ENCODE assay signal across 1 cellular context in genomic region chr17:81295031-81295677, GRCh38.
TF ChIP-seq lines count a peak whose summit lies in the region.

TSS of gene SLC38A10 (minus strand) at chr17:81295307. CDS start at chr17:81294921, 386 bp downstream.

TF ChIP-seq in HepG2, 621 proteins besides CTCF, POLR2A, EP300 and RAD21 (continued from another document and continues in another):
- no peak; the same call in none of the 2 replicates for TF ChIP-seq UBTF (CRISPR knock-in tag; IDR thresholded peaks at IDR 0.05)
- no peak for TF ChIP-seq SETDB1 (CRISPR knock-in tag; IDR thresholded peaks at IDR 0.05; ENCODE audit: borderline replicate concordance)
- TF ChIP-seq PITX1 (CRISPR knock-in tag; IDR thresholded peaks at IDR 0.05): peak; percentile 65; the same call in 1 of the 2 replicates
- peak; percentile 90 for TF ChIP-seq ZNF574 (CRISPR knock-in tag; IDR thresholded peaks at IDR 0.05)
- TF ChIP-seq ZNF441 (CRISPR knock-in tag; IDR thresholded peaks at IDR 0.05; ENCODE audit: borderline replicate concordance): no peak
- peak; percentile 79 for TF ChIP-seq SRY (CRISPR knock-in tag; IDR thresholded peaks at IDR 0.05)
- TF ChIP-seq PATZ1 (CRISPR knock-in tag; IDR thresholded peaks at IDR 0.05): 0 out of 2 replicates have a peak, but pooled peaks have one; percentile 43
- no peak for TF ChIP-seq ZNF598 (CRISPR knock-in tag; IDR thresholded peaks at IDR 0.05; ENCODE audit: borderline replicate concordance)
- TF ChIP-seq GFI1 (CRISPR knock-in tag; IDR thresholded peaks at IDR 0.05; ENCODE audit: borderline replicate concordance): peak; percentile 81
- no peak for TF ChIP-seq JDP2 (CRISPR knock-in tag; IDR thresholded peaks at IDR 0.05; ENCODE audit: borderline replicate concordance)
- TF ChIP-seq MIER3 (CRISPR knock-in tag; IDR thresholded peaks at IDR 0.05; ENCODE audit: borderline replicate concordance): peak; percentile 39; the same call in 1 of the 2 replicates
- TF ChIP-seq NFIC (IDR thresholded peaks at IDR 0.05; ENCODE audit: low read length): no peak
- no peak for TF ChIP-seq ZNF383 (CRISPR knock-in tag; IDR thresholded peaks at IDR 0.05; ENCODE audit: borderline replicate concordance)
- TF ChIP-seq SUZ12 (IDR thresholded peaks at IDR 0.05; ENCODE audit: low read depth, low read length): no peak
- peak; percentile 81 for TF ChIP-seq SALL1 (CRISPR knock-in tag; IDR thresholded peaks at IDR 0.05)
- no peak for TF ChIP-seq ZBTB10 (CRISPR knock-in tag; IDR thresholded peaks at IDR 0.05; ENCODE audit: borderline replicate concordance)
- no peak for TF ChIP-seq ZNF691 (CRISPR knock-in tag; IDR thresholded peaks at IDR 0.05; ENCODE audit: borderline replicate concordance, low read depth)
- TF ChIP-seq FOXJ3 (CRISPR knock-in tag; IDR thresholded peaks at IDR 0.05; ENCODE audit: borderline replicate concordance): no peak
- TF ChIP-seq PTBP1 (IDR thresholded peaks at IDR 0.05; ENCODE audit: low read depth, low read length, poor library complexity, severe bottlenecking): no peak
- TF ChIP-seq BCL3 (CRISPR knock-in tag; IDR thresholded peaks at IDR 0.05): no peak; the same call in 1 of the 2 replicates
- TF ChIP-seq HNRNPUL1 (IDR thresholded peaks at IDR 0.05; ENCODE audit: low read depth, low read length): no peak
- 0 out of 2 replicates have a peak, but pooled peaks have one; percentile 11 for TF ChIP-seq ZNF12 (CRISPR knock-in tag; IDR thresholded peaks at IDR 0.05)
- no peak for TF ChIP-seq EZH2 (conservative IDR thresholded peaks at IDR 0.05; ENCODE audit: low read depth, low read length)
- TF ChIP-seq ATAD3A (CRISPR knock-in tag; IDR thresholded peaks at IDR 0.05): no peak
- TF ChIP-seq ZNF17 (CRISPR knock-in tag; IDR thresholded peaks at IDR 0.05): peak; percentile 91; the same call in 1 of the 2 replicates
- no peak for TF ChIP-seq SATB2 (CRISPR knock-in tag; IDR thresholded peaks at IDR 0.05)
- TF ChIP-seq ZNF232 (CRISPR knock-in tag; IDR thresholded peaks at IDR 0.05; ENCODE audit: borderline replicate concordance): peak; percentile 75; the same call in 1 of the 2 replicates
- TF ChIP-seq NCOA5 (CRISPR knock-in tag; IDR thresholded peaks at IDR 0.05): no peak
- no peak for TF ChIP-seq ZKSCAN1 (IDR thresholded peaks at IDR 0.05; ENCODE audit: low read length)
- peak; percentile 19 for TF ChIP-seq THRA (CRISPR knock-in tag; IDR thresholded peaks at IDR 0.05; ENCODE audit: borderline replicate concordance)
- no peak for TF ChIP-seq FOXM1 (CRISPR knock-in tag; IDR thresholded peaks at IDR 0.05)
- TF ChIP-seq HDAC6 (IDR thresholded peaks at IDR 0.05; ENCODE audit: low read depth, low read length): no peak
- TF ChIP-seq NR2F6 (IDR thresholded peaks at IDR 0.05): peak; percentile 51; the same call in 1 of the 2 replicates
- peak; percentile 54 for TF ChIP-seq NR2F6 (CRISPR knock-in tag; IDR thresholded peaks at IDR 0.05)
- no peak for TF ChIP-seq ZNF816 (CRISPR knock-in tag; IDR thresholded peaks at IDR 0.05; ENCODE audit: borderline replicate concordance)
- no peak for TF ChIP-seq ZNF33A (CRISPR knock-in tag; IDR thresholded peaks at IDR 0.05; ENCODE audit: borderline replicate concordance)
- TF ChIP-seq ARID2 (CRISPR knock-in tag; IDR thresholded peaks at IDR 0.05; ENCODE audit: borderline replicate concordance): peak; percentile 93
- TF ChIP-seq PCBP1 (IDR thresholded peaks at IDR 0.05; ENCODE audit: borderline replicate concordance, low read depth, low read length): 0 out of 2 replicates have a peak, but pooled peaks have one; percentile 23
- no peak for TF ChIP-seq ZNF225 (CRISPR knock-in tag; IDR thresholded peaks at IDR 0.05)
- peak; percentile 61; the same call in 1 of the 2 replicates for TF ChIP-seq ZMAT3 (CRISPR knock-in tag; conservative IDR thresholded peaks at IDR 0.05)
- TF ChIP-seq TFDP1 (CRISPR knock-in tag; IDR thresholded peaks at IDR 0.05; ENCODE audit: borderline replicate concordance): peak; percentile 53; the same call in 1 of the 2 replicates
- 0 out of 2 replicates have a peak, but pooled peaks have one; percentile 33 for TF ChIP-seq HMG20A (CRISPR knock-in tag; IDR thresholded peaks at IDR 0.05; ENCODE audit: borderline replicate concordance)
- peak; percentile 19; the same call in 1 of the 2 replicates for TF ChIP-seq BCL6 (CRISPR knock-in tag; IDR thresholded peaks at IDR 0.05)
- TF ChIP-seq ZBTB21 (CRISPR knock-in tag; IDR thresholded peaks at IDR 0.05): no peak
- TF ChIP-seq RCOR2 (CRISPR knock-in tag; IDR thresholded peaks at IDR 0.05): no peak
- TF ChIP-seq HES4 (CRISPR knock-in tag; IDR thresholded peaks at IDR 0.05; ENCODE audit: borderline replicate concordance): 0 out of 2 replicates have a peak, but pooled peaks have one; percentile 11
- TF ChIP-seq THAP11 (CRISPR knock-in tag; IDR thresholded peaks at IDR 0.05): peak; percentile 90
- TF ChIP-seq ZBTB37 (CRISPR knock-in tag; IDR thresholded peaks at IDR 0.05): peak; percentile 48; the same call in 1 of the 2 replicates
- no peak for TF ChIP-seq NFE2L2 (IDR thresholded peaks at IDR 0.05; ENCODE audit: low read length)
- peak; percentile 84 for TF ChIP-seq MAX (IDR thresholded peaks at IDR 0.05)
- peak; percentile 30; the same call in 1 of the 2 replicates for TF ChIP-seq ESRRA (CRISPR knock-in tag; IDR thresholded peaks at IDR 0.05; ENCODE audit: low read depth)
- peak; percentile 67; the same call in 1 of the 2 replicates for TF ChIP-seq ZNF776 (CRISPR knock-in tag; IDR thresholded peaks at IDR 0.05)
- TF ChIP-seq YEATS4 (CRISPR knock-in tag; IDR thresholded peaks at IDR 0.05; ENCODE audit: borderline replicate concordance): peak; percentile 85
